In genomic region chr15:38084289-38084688, GRCh38 we compare ENCODE assay signal across 9 cellular contexts.
DNase-seq lines count a peak whose midpoint lies in the region; ATAC-seq, FAIRE-seq and TF ChIP-seq lines count a peak whose summit lies in the region.
"Had no signal": no experiment of that assay in that cellular context is flagged by ENCODE, and none has a peak within 500 bp of the region (broad histone marks: within the 10 kb centered on the region; RNA-seq: fewer than 3 reads in every experiment).

No MANE protein-coding gene starts in this region.

- H3K4me2 ChIP-seq in BLaER1 treated with 17β-estradiol and CSF1 and Interleukin-3, amounts not matched to agents 10 nM and 100 nM = peak overlapping the region; percentile 64 to 95 (median 78)

- POLR2A ChIA-PET in activated naive CD8-positive, alpha-beta T cell treated with anti-CD3 and anti-CD28 coated beads, Interleukin-2, amount 10 ng/mL, durations not matched to agents 7 days and 5 days (lab: Charles Lee) = interaction anchor here (0.5 kb wide), 1 partner anchor 16 kb away, joined by 4 read pairs; no protein-coding TSS in a partner anchor

- peak overlapping the region; percentile 82 to 95 (median 88); a peak in 21 of 22 replicates for H3K27ac ChIP-seq in BLaER1 treated with 17β-estradiol and CSF1 and Interleukin-3, amounts not matched to agents 10 nM and 100 nM
- H3K27ac ChIP-seq in small intestine (ENCODE audit: low read depth in 1 of 2, low read length in 1 of 2) (no peak overlapping the region), ovary (no peak overlapping the region)

- no peak for TF ChIP-seq EP300 in ovary (IDR thresholded peaks at IDR 0.05)

- no peaks in the 10 kb centered on the region for H3K36me3 Mint-ChIP-seq in activated naive CD8-positive, alpha-beta T cell treated with anti-CD3 and anti-CD28 coated beads, Interleukin-2, amount 10 ng/mL, durations not matched to agents 7 days and 5 days

- DNase-seq in activated naive CD8-positive, alpha-beta T cell treated with anti-CD3 and anti-CD28 coated beads, Interleukin-2, amount 10 ng/mL, durations not matched to agents 7 days and 5 days = no peak
- DNase-seq in DMS 273 treated with DMSO at 0.1 percent for 48 hours (lab: John Stamatoyannopoulos, UW) (no peak), small intestine (no peak), ovary (no peak), NCI-H2227 treated with DMSO at 0.1 percent for 48 hours (lab: John Stamatoyannopoulos, UW) (no peak)
- DNase-seq: left cardiac atrium had no signal

- peaks cover 53 to 100% (median 80%) of the 10 kb centered on the region in 10 experiments for H3K4me1 ChIP-seq in BLaER1 treated with 17β-estradiol and CSF1 and Interleukin-3, amounts not matched to agents 10 nM and 100 nM
- H3K4me1 ChIP-seq in small intestine (ENCODE audit: control insufficient read depth in 2 of 2, insufficient read depth in 1 of 2, low read depth in 1 of 2, low read length in 1 of 2) (no peaks in the 10 kb centered on the region), ovary (ENCODE audit: insufficient read depth) (peaks cover 4% of the 10 kb centered on the region)

- H3K4me3 ChIP-seq in BLaER1 treated with 17β-estradiol and CSF1 and Interleukin-3, amounts not matched to agents 10 nM and 100 nM = peak overlapping the region in 4 of 10 experiments; percentile 8 to 45 (median 18); a peak in 3 of 20 replicates
- no peak overlapping the region for H3K4me3 ChIP-seq in small intestine (ENCODE audit: low read depth in 1 of 2, low read length in 2 of 2)
- H3K4me3 ChIP-seq in ovary = no peak overlapping the region

- no peaks in the 10 kb centered on the region for H4K20me1 ChIP-seq in BLaER1 treated with 17β-estradiol and CSF1 and Interleukin-3, amounts not matched to agents 10 nM and 100 nM

- intact Hi-C loops in ovary (cut with DNase I) = no loop called here

- no peaks in the 10 kb centered on the region for H3K27me3 ChIP-seq in BLaER1 treated with 17β-estradiol and CSF1 and Interleukin-3, amounts not matched to agents 10 nM and 100 nM
- H3K27me3 ChIP-seq in small intestine (ENCODE audit: control insufficient read depth in 2 of 2, insufficient read depth in 2 of 2, low read length in 2 of 2) (no peaks in the 10 kb centered on the region), ovary (no peaks in the 10 kb centered on the region)

- TF ChIP-seq CTCF in ovary (IDR thresholded peaks at IDR 0.05) = no peak

- no peaks in the 10 kb centered on the region for H3K9me3 ChIP-seq in BLaER1 treated with 17β-estradiol and CSF1 and Interleukin-3, amounts not matched to agents 10 nM and 100 nM (replicated peaks in 1 of 11)
- H3K9me3 ChIP-seq in small intestine (ENCODE audit: control insufficient read depth, low read depth) (no peaks in the 10 kb centered on the region), ovary (no peaks in the 10 kb centered on the region)

- H3K27me3 Mint-ChIP-seq in activated naive CD8-positive, alpha-beta T cell treated with anti-CD3 and anti-CD28 coated beads, Interleukin-2, amount 10 ng/mL, durations not matched to agents 7 days and 5 days = peaks cover 42% of the 10 kb centered on the region

- H3K9ac ChIP-seq in BLaER1 treated with 17β-estradiol and CSF1 and Interleukin-3, amounts not matched to agents 10 nM and 100 nM = peak overlapping the region; percentile 7 to 80 (median 71); a peak in 17 of 22 replicates

- no peak for FAIRE-seq in small intestine (lab: Jason Lieb, UNC)

- ATAC-seq in GM19438 (IDR thresholded peaks at IDR 0.05; ENCODE audit: low read depth, unreplicated experiment) (peak; percentile 76), HG03342 (IDR thresholded peaks at IDR 0.05; ENCODE audit: unreplicated experiment) (peak; percentile 65)
- ATAC-seq in activated naive CD8-positive, alpha-beta T cell treated with anti-CD3 and anti-CD28 coated beads, Interleukin-2, amount 10 ng/mL, durations not matched to agents 7 days and 5 days (ENCODE audit: low read depth) = peak; percentile 61

- no peaks in the 10 kb centered on the region for H3K36me3 ChIP-seq in BLaER1 treated with 17β-estradiol and CSF1 and Interleukin-3, amounts not matched to agents 10 nM and 100 nM
- H3K36me3 ChIP-seq in small intestine (ENCODE audit: control insufficient read depth in 2 of 2, insufficient read depth in 2 of 2, low read length in 2 of 2) (no peaks in the 10 kb centered on the region), ovary (no peaks in the 10 kb centered on the region)

- peaks cover 17% of the 10 kb centered on the region for H3K4me1 Mint-ChIP-seq in activated naive CD8-positive, alpha-beta T cell treated with anti-CD3 and anti-CD28 coated beads, Interleukin-2, amount 10 ng/mL, durations not matched to agents 7 days and 5 days

- H3K9me3 Mint-ChIP-seq in activated naive CD8-positive, alpha-beta T cell treated with anti-CD3 and anti-CD28 coated beads, Interleukin-2, amount 10 ng/mL, durations not matched to agents 7 days and 5 days = no peaks in the 10 kb centered on the region

- H3K27ac Mint-ChIP-seq in activated naive CD8-positive, alpha-beta T cell treated with anti-CD3 and anti-CD28 coated beads, Interleukin-2, amount 10 ng/mL, durations not matched to agents 7 days and 5 days = no peak overlapping the region

- H3K4me3 Mint-ChIP-seq in activated naive CD8-positive, alpha-beta T cell treated with anti-CD3 and anti-CD28 coated beads, Interleukin-2, amount 10 ng/mL, durations not matched to agents 7 days and 5 days = peak overlapping the region; percentile 35

- TF ChIP-seq POLR2A in ovary (IDR thresholded peaks at IDR 0.05) = no peak

Comparison
In these comparisons a context has a peak if more than half of its experiments do, and no peak if none do; other contexts are left out.
1. H3K27ac ChIP-seq: peak in BLaER1 treated with 17β-estradiol and CSF1 and Interleukin-3, amounts not matched to agents 10 nM and 100 nM (11 of 11); none in small intestine (0 of 2) and ovary (0 of 2).
2. Peak in every context shown above with its lines, with median percentiles within 50 percentile points of each other: ATAC-seq.